ENCODE assay signal across 33 cellular contexts in genomic region chr5:67297802-67298532, GRCh38.
"Had no signal": no experiment of that assay in that cellular context is flagged by ENCODE, and none has a peak within 500 bp of the region (broad histone marks: within the 10 kb centered on the region; RNA-seq: fewer than 3 reads in every experiment).

No MANE protein-coding gene starts in this region.

- H3K27me3 ChIP-seq: adrenal gland, body of pancreas, Peyer's patch, SJSA1 had no signal

- H3K9ac ChIP-seq: KMS-11 had no signal

- H3K4me1 ChIP-seq: body of pancreas had no signal

- H3K4me3 ChIP-seq: adrenal gland, body of pancreas, Peyer's patch, SJSA1 had no signal

- H3K9me3 Mint-ChIP-seq: activated B cell treated with CpG ODN at 0.5 μM for 24 hours; activated CD4-positive, alpha-beta memory T cell treated with anti-CD3 and anti-CD28 coated beads for 36 hours; activated naive CD4-positive, alpha-beta T cell treated with anti-CD3 and anti-CD28 coated beads for 36 hours; activated T-cell treated with anti-CD3 and anti-CD28 coated beads, Interleukin-2, amount 50 U/mL, for 4 hours had no signal

- H3K27me3 Mint-ChIP-seq: activated B cell treated with CpG ODN at 0.5 μM for 24 hours had no signal

- H3K36me3 Mint-ChIP-seq: activated CD4-positive, alpha-beta memory T cell treated with anti-CD3 and anti-CD28 coated beads for 36 hours; activated naive CD4-positive, alpha-beta T cell treated with anti-CD3 and anti-CD28 coated beads, Interleukin-2, amount 50 U/mL, for 72 hours had no signal

- H3K4me3 Mint-ChIP-seq: activated B cell treated with CpG ODN at 0.5 μM for 24 hours; activated CD4-positive, alpha-beta memory T cell treated with anti-CD3 and anti-CD28 coated beads for 36 hours; activated naive CD4-positive, alpha-beta T cell treated with anti-CD3 and anti-CD28 coated beads for 36 hours; activated T-cell treated with anti-CD3 and anti-CD28 coated beads, Interleukin-2, amount 50 U/mL, for 4 hours; activated T-helper 1 cell treated with anti-CD3 and anti-CD28 coated beads, Interleukin-12 subunit alpha, Interleukin-12 subunit beta, Interleukin-2, Interleukin-4 antibody, amounts not matched to agents 30 ng/mL and 10 ng/mL and 1 ng/mL, durations not matched to agents 14 hours and 24 hours and 36 hours had no signal

- H3K4me2 ChIP-seq: KMS-11 had no signal

- H3K9me3 ChIP-seq: adrenal gland, body of pancreas, Peyer's patch, SJSA1 had no signal

- H3K27ac ChIP-seq: adrenal gland, body of pancreas, KMS-11, Peyer's patch, SJSA1, VCaP had no signal

- ATAC-seq: activated naive CD4-positive, alpha-beta T cell treated with anti-CD3 and anti-CD28 coated beads, Interleukin-2, amount 50 U/mL, for 72 hours; activated T-cell treated with anti-CD3 and anti-CD28 coated beads, Interleukin-2, amount 50 U/mL, for 4 hours; body of pancreas; PC-3; SK-N-SH treated with all-trans-retinoic acid at 6 μM for 48 hours had no signal

- DNase-seq: activated B cell treated with CpG ODN at 0.5 μM for 24 hours; activated CD4-positive, alpha-beta memory T cell treated with anti-CD3 and anti-CD28 coated beads for 36 hours; activated CD4-positive, alpha-beta T cell treated with anti-CD3 and anti-CD28 coated beads for 4 hours; activated CD4-positive, alpha-beta T cell treated with anti-CD3 and anti-CD28 coated beads, Interleukin-2, amount 50 U/mL, for 1 hour; activated CD4-positive, CD25-positive, alpha-beta regulatory T cell treated with anti-CD3 and anti-CD28 coated beads, Interleukin-2, amount 50 U/mL, for 72 hours; activated CD8-positive, alpha-beta memory T cell treated with anti-CD3 and anti-CD28 coated beads, Interleukin-2, amount 50 U/mL, for 4 hours; activated gamma-delta T cell treated with Interleukin-2 at 50 U/mL for 16 hours; activated naive CD4-positive, alpha-beta T cell treated with anti-CD3 and anti-CD28 coated beads for 36 hours; activated T-cell treated with anti-CD3 and anti-CD28 coated beads for 4 hours; activated T-cell treated with anti-CD3 and anti-CD28 coated beads, Interleukin-2, amount 50 U/mL, for 4 hours; adrenal gland; body of pancreas; caudate nucleus; NCI-H1092 treated with DMSO at 0.1 percent for 48 hours; NCI-H1417 treated with DMSO at 0.1 percent for 48 hours; NCI-H187 treated with DMSO at 0.1 percent for 48 hours; NCI-H2081; NCI-H226; NCI-H446 treated with DMSO at 0.1 percent for 48 hours; NCI-H524 treated with DMSO at 0.1 percent for 48 hours; NK-92 treated with Interleukin-12 subunit alpha and Interleukin-12 subunit beta, amount 100 ng/mL, for 24 hours; PC-3; Peyer's patch; SHP77 treated with DMSO at 0.1 percent for 48 hours; T-helper 1 cell; T-helper 2 cell; T-helper 9 cell had no signal

- H3K4me1 Mint-ChIP-seq: activated B cell treated with CpG ODN at 0.5 μM for 24 hours had no signal

- H3K36me3 ChIP-seq: adrenal gland, Peyer's patch, SJSA1 had no signal

- H3K27ac Mint-ChIP-seq: activated B cell treated with CpG ODN at 0.5 μM for 24 hours; activated CD4-positive, alpha-beta memory T cell treated with anti-CD3 and anti-CD28 coated beads for 36 hours; activated naive CD4-positive, alpha-beta T cell treated with anti-CD3 and anti-CD28 coated beads for 36 hours; activated naive CD4-positive, alpha-beta T cell treated with anti-CD3 and anti-CD28 coated beads, Interleukin-2, amount 50 U/mL, for 72 hours; activated T-helper 1 cell treated with anti-CD3 and anti-CD28 coated beads, Interleukin-12 subunit alpha, Interleukin-12 subunit beta, Interleukin-2, Interleukin-4 antibody, amounts not matched to agents 30 ng/mL and 10 ng/mL and 1 ng/mL, durations not matched to agents 14 hours and 24 hours and 36 hours had no signal
